In the genomic region with DNA sequence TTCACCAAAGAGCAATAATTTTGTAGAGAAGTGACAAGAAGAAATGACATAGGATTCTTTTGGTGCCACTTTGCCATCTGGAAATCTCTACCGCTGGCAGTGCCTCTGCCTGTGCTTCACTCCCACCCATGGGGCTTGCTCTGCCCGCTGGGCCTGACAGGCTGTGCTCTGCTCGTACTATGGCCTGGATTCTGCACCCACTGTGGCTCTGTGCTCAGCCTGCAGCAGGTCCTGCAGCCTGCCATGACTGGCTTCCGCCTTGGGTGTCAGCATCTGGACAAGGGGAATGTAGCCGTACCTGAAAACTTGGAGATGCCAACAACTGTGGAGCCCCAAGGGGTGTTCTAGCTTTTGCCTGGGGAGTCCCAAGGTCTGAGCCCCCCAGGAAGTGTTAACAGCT, we compare ENCODE assay signal across 18 cellular contexts.
DNase-seq lines count a peak whose midpoint lies in the region; TF ChIP-seq lines count a peak whose summit lies in the region.
"Had no signal": no experiment of that assay in that cellular context is flagged by ENCODE, and none has a peak within 500 bp of the region (broad histone marks: within the 10 kb centered on the region; RNA-seq: fewer than 3 reads in every experiment).

No MANE protein-coding gene starts in this region.

- H3K27me3 ChIP-seq in endodermal cell (ENCODE audit: control insufficient read depth, insufficient read depth, low read length, poor library complexity, severe bottlenecking) (no peaks in the 10 kb centered on the region), neural progenitor cell (no peaks in the 10 kb centered on the region)
- H3K27me3 ChIP-seq: BLaER1 treated with 17β-estradiol and CSF1 and Interleukin-3, amounts not matched to agents 10 nM and 100 nM had no signal

- H3K27ac Mint-ChIP-seq in endodermal cell, result no peak overlapping the region
- peak overlapping the region; percentile 8 for H3K27ac Mint-ChIP-seq in neural progenitor cell
- H3K27ac Mint-ChIP-seq: B cell; CD8-positive, alpha-beta T cell had no signal

- peak; percentile 12 for DNase-seq in NCI-H146 (lab: John Stamatoyannopoulos, UW)
- DNase-seq in NCI-H146 treated with DMSO at 0.1 percent for 48 hours (lab: John Stamatoyannopoulos, UW; ENCODE audit: unreplicated experiment), result no peak
- DNase-seq in endodermal cell, result peak; percentile 46
- DNase-seq in neural progenitor cell (ENCODE audit: low spot score), result no peak
- DNase-seq in DMS79 treated with DMSO at 0.1 percent for 48 hours (lab: John Stamatoyannopoulos, UW), result no peak
- DNase-seq in pons (ENCODE audit: low spot score), result no peak
- DNase-seq in AG08395 (ENCODE audit: low spot score), result no peak
- DNase-seq: 8988T; CD8-positive, alpha-beta T cell; DND-41; EL; GM23248; H7 had no signal

- H3K9ac ChIP-seq in endodermal cell (ENCODE audit: extremely low read depth, low read length, poor library complexity, severe bottlenecking) (no peak overlapping the region), neural progenitor cell (no peak overlapping the region)
- H3K9ac ChIP-seq: BLaER1 treated with 17β-estradiol and CSF1 and Interleukin-3, amounts not matched to agents 10 nM and 100 nM; GM23248; KMS-11 had no signal

- H3K4me2 ChIP-seq in neural progenitor cell, result no peak overlapping the region
- H3K4me2 ChIP-seq: BLaER1 treated with 17β-estradiol and CSF1 and Interleukin-3, amounts not matched to agents 10 nM and 100 nM; KMS-11 had no signal

- H3K4me3 Mint-ChIP-seq in endodermal cell, result no peak overlapping the region
- no peak overlapping the region for H3K4me3 Mint-ChIP-seq in neural progenitor cell
- H3K4me3 Mint-ChIP-seq: B cell; CD8-positive, alpha-beta T cell had no signal

- no peak overlapping the region for H3K4me3 ChIP-seq in endodermal cell (ENCODE audit: low read length)
- H3K4me3 ChIP-seq in neural progenitor cell, result no peak overlapping the region
- H3K4me3 ChIP-seq: BLaER1 treated with 17β-estradiol and CSF1 and Interleukin-3, amounts not matched to agents 10 nM and 100 nM; GM12878; GM23248 had no signal

- peaks cover 12% of the 10 kb centered on the region for H3K4me1 Mint-ChIP-seq in endodermal cell
- no peaks in the 10 kb centered on the region for H3K4me1 Mint-ChIP-seq in neural progenitor cell
- H3K4me1 Mint-ChIP-seq: B cell had no signal

- no peaks in the 10 kb centered on the region for H3K9me3 ChIP-seq in endodermal cell (ENCODE audit: control insufficient read depth, low read length)
- H3K9me3 ChIP-seq in neural progenitor cell (ENCODE audit: low read depth), result no peaks in the 10 kb centered on the region
- H3K9me3 ChIP-seq: BLaER1 treated with 17β-estradiol and CSF1 and Interleukin-3, amounts not matched to agents 10 nM and 100 nM had no signal

- H3K27me3 Mint-ChIP-seq in endodermal cell (ENCODE audit: insufficient read depth) (no peaks in the 10 kb centered on the region), neural progenitor cell (ENCODE audit: insufficient read depth, low read depth) (peaks cover 3% of the 10 kb centered on the region)
- H3K27me3 Mint-ChIP-seq: B cell had no signal

- no peaks in the 10 kb centered on the region for H3K79me2 ChIP-seq in neural progenitor cell (ENCODE audit: low read depth)

- TF ChIP-seq CTCF in endodermal cell (conservative IDR thresholded peaks at IDR 0.05) (no peak), neural progenitor cell (IDR thresholded peaks at IDR 0.05) (no peak)

- no peaks in the 10 kb centered on the region for H4K20me1 ChIP-seq in neural progenitor cell (ENCODE audit: low read depth)
- H4K20me1 ChIP-seq: BLaER1 treated with 17β-estradiol and CSF1 and Interleukin-3, amounts not matched to agents 10 nM and 100 nM had no signal

- no peaks in the 10 kb centered on the region for H3K36me3 Mint-ChIP-seq in endodermal cell (ENCODE audit: low read depth)
- no peaks in the 10 kb centered on the region for H3K36me3 Mint-ChIP-seq in neural progenitor cell
- H3K36me3 Mint-ChIP-seq: CD8-positive, alpha-beta T cell had no signal

- H3K4me1 ChIP-seq in endodermal cell (ENCODE audit: control insufficient read depth, insufficient read depth, low read length), result peaks cover 6% of the 10 kb centered on the region
- H3K4me1 ChIP-seq in neural progenitor cell, result no peaks in the 10 kb centered on the region
- H3K4me1 ChIP-seq: BLaER1 treated with 17β-estradiol and CSF1 and Interleukin-3, amounts not matched to agents 10 nM and 100 nM had no signal

- no peaks in the 10 kb centered on the region for H3K36me3 ChIP-seq in endodermal cell (ENCODE audit: control insufficient read depth, insufficient read depth, low read length)
- no peaks in the 10 kb centered on the region for H3K36me3 ChIP-seq in neural progenitor cell
- H3K36me3 ChIP-seq: BLaER1 treated with 17β-estradiol and CSF1 and Interleukin-3, amounts not matched to agents 10 nM and 100 nM had no signal

- no peaks in the 10 kb centered on the region for H3F3A ChIP-seq in neural progenitor cell (ENCODE audit: low read depth)

- 94 to 100% methylated on average over 2 to 5 of the region's 5 CpGs for WGBS in endodermal cell (ENCODE audit: insufficient coverage in 1 of 2, insufficient read length in 1 of 2), 2 experiments

- H3K9me3 Mint-ChIP-seq in endodermal cell (no peaks in the 10 kb centered on the region), neural progenitor cell (no peaks in the 10 kb centered on the region)

- H3K27ac ChIP-seq in endodermal cell (ENCODE audit: low read depth, low read length) (no peak overlapping the region), neural progenitor cell (no peak overlapping the region)
- H3K27ac ChIP-seq: BLaER1 treated with 17β-estradiol and CSF1 and Interleukin-3, amounts not matched to agents 10 nM and 100 nM; GM23248; HL-60; KMS-11 had no signal

- peak overlapping the region; percentile 46 for H2AFZ ChIP-seq in neural progenitor cell (replicated peaks)
- H2AFZ ChIP-seq: GM23248 had no signal

Comparison
In these comparisons a context has a peak if more than half of its experiments do, and no peak if none do; other contexts are left out.
1. DNase-seq: peak in NCI-H146 (single experiment) and endodermal cell (single experiment); none in NCI-H146 treated with DMSO at 0.1 percent for 48 hours (single experiment), neural progenitor cell (single experiment), DMS79 treated with DMSO at 0.1 percent for 48 hours (single experiment), pons (single experiment) and AG08395 (single experiment).